In the genomic region with DNA sequence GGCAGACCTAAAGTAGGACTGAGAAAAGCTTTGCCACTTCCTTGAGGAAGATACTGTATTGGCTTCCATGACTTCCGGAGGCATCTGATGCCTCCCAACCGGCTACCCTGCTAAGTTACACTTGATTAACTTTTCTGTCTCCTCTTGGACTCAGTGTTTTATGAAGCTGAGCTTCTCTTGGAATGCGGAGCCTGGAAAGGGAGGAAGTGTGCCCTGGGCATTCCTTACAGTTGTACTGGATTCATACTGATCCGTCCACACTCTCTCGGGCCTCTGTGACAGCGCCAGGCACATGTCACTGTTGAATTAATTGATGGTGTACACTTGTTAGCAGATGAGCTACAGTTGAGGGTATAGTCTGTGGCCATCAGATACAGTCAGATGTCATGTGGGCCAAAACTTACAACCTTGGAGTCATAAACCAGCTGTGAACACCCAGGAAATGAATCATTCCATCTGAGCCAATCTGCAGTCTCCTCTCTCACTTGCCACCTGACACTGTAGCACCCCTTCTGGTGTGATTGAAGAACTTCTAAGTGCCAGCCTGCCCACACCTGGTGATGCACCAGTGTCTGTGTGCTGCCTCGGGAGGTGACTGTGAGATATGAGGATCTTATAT, we compare ENCODE assay signal across 1 cellular context.
TF ChIP-seq lines count a peak whose summit lies in the region.

No MANE protein-coding gene starts in this region.

TF ChIP-seq in K562, 482 proteins besides CTCF, POLR2A, EP300 and RAD21 (continued from another document):
- TF ChIP-seq MNT (conservative IDR thresholded peaks at IDR 0.05) (no peak), TBL1XR1 (IDR thresholded peaks at IDR 0.05; ENCODE audit: low read length in 2 of 2) (no peak), ETV1 (tag; conservative IDR thresholded peaks at IDR 0.05; ENCODE audit: low read depth) (0 out of 2 replicates have a peak, but pooled peaks have one; percentile 10), PBX2 (CRISPR knock-in tag; IDR thresholded peaks at IDR 0.05; ENCODE audit: low read depth) (no peak), PBX2 (tag; conservative IDR thresholded peaks at IDR 0.05; ENCODE audit: low read depth) (no peak; the same call in 1 of the 2 replicates), ZFP30 (CRISPR knock-in tag; IDR thresholded peaks at IDR 0.05; ENCODE audit: borderline replicate concordance) (no peak), ZNF609 (CRISPR knock-in tag; IDR thresholded peaks at IDR 0.05; ENCODE audit: borderline replicate concordance) (no peak), FOSL1 (tag; conservative IDR thresholded peaks at IDR 0.05) (peak; percentile 77), ZNF175 (CRISPR knock-in tag; IDR thresholded peaks at IDR 0.05; ENCODE audit: low read depth) (peak; percentile 55; the same call in 1 of the 2 replicates), TRIM24 (IDR thresholded peaks at IDR 0.05) (no peak), TOE1 (IDR thresholded peaks at IDR 0.05; ENCODE audit: borderline replicate concordance) (no peak), TOE1 (CRISPR knock-in tag; IDR thresholded peaks at IDR 0.05; ENCODE audit: borderline replicate concordance, low read depth) (no peak), ARHGAP35 (IDR thresholded peaks at IDR 0.05; ENCODE audit: partially characterized antibody) (no peak), XRCC5 (IDR thresholded peaks at IDR 0.05; ENCODE audit: low read depth, low read length) (no peak), BDP1 (IDR thresholded peaks at IDR 0.05; ENCODE audit: insufficient read depth, insufficient read length) (no peak), MEIS2 (IDR thresholded peaks at IDR 0.05; ENCODE audit: partially characterized antibody) (peak; percentile 44), BHLHE40 (IDR thresholded peaks at IDR 0.05; ENCODE audit: low read length) (no peak), DDX20 (tag; IDR thresholded peaks at IDR 0.05; ENCODE audit: low read depth) (no peak), ZNF696 (CRISPR knock-in tag; conservative IDR thresholded peaks at IDR 0.05) (no peak), RBFOX2 (IDR thresholded peaks at IDR 0.05; ENCODE audit: low read depth, low read length) (no peak), ZC3H8 (IDR thresholded peaks at IDR 0.05) (no peak), NCOR1 (IDR thresholded peaks at IDR 0.05) (no peak), ZNF583 (CRISPR knock-in tag; IDR thresholded peaks at IDR 0.05) (no peak), GABPA (tag; conservative IDR thresholded peaks at IDR 0.05; ENCODE audit: low read depth) (no peak), C11orf30 (IDR thresholded peaks at IDR 0.05; ENCODE audit: low read depth) (no peak), ZNF316 (IDR thresholded peaks at IDR 0.05) (no peak), ETS2 (tag; IDR thresholded peaks at IDR 0.05; ENCODE audit: borderline replicate concordance, poor library complexity, severe bottlenecking) (no peak)
- TF ChIP-seq, protein P1, sequence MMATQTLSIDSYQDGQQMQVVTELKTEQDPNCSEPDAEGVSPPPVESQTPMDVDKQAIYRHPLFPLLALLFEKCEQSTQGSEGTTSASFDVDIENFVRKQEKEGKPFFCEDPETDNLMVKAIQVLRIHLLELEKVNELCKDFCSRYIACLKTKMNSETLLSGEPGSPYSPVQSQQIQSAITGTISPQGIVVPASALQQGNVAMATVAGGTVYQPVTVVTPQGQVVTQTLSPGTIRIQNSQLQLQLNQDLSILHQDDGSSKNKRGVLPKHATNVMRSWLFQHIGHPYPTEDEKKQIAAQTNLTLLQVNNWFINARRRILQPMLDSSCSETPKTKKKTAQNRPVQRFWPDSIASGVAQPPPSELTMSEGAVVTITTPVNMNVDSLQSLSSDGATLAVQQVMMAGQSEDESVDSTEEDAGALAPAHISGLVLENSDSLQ (IDR thresholded peaks at IDR 0.05) = peak; percentile 9; the same call in 1 of the 2 replicates
- TF ChIP-seq, protein P2, sequence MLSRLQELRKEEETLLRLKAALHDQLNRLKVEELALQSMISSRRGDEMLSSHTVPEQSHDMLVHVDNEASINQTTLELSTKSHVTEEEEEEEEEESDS (CRISPR knock-in tag; IDR thresholded peaks at IDR 0.05) = no peak
- TF ChIP-seq, protein P3, sequence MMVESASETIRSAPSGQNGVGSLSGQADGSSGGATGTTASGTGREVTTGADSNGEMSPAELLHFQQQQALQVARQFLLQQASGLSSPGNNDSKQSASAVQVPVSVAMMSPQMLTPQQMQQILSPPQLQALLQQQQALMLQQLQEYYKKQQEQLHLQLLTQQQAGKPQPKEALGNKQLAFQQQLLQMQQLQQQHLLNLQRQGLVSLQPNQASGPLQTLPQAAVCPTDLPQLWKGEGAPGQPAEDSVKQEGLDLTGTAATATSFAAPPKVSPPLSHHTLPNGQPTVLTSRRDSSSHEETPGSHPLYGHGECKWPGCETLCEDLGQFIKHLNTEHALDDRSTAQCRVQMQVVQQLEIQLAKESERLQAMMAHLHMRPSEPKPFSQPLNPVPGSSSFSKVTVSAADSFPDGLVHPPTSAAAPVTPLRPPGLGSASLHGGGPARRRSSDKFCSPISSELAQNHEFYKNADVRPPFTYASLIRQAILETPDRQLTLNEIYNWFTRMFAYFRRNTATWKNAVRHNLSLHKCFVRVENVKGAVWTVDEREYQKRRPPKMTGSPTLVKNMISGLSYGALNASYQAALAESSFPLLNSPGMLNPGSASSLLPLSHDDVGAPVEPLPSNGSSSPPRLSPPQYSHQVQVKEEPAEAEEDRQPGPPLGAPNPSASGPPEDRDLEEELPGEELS (CRISPR knock-in tag; IDR thresholded peaks at IDR 0.05; ENCODE audit: borderline replicate concordance) = no peak
- TF ChIP-seq, protein P4, sequence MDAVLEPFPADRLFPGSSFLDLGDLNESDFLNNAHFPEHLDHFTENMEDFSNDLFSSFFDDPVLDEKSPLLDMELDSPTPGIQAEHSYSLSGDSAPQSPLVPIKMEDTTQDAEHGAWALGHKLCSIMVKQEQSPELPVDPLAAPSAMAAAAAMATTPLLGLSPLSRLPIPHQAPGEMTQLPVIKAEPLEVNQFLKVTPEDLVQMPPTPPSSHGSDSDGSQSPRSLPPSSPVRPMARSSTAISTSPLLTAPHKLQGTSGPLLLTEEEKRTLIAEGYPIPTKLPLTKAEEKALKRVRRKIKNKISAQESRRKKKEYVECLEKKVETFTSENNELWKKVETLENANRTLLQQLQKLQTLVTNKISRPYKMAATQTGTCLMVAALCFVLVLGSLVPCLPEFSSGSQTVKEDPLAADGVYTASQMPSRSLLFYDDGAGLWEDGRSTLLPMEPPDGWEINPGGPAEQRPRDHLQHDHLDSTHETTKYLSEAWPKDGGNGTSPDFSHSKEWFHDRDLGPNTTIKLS (IDR thresholded peaks at IDR 0.05; ENCODE audit: borderline replicate concordance, low read depth) = no peak
